Comparison of ENCODE assay signal across 7 cellular contexts in genomic region chr1:39509360-39510009, GRCh38. TPM values are rescaled to one million over a fixed set of nuclear protein-coding genes. Genes with fewer than 3 reads are reported as not detected.
DNase-seq lines count a peak whose midpoint lies in the region; ATAC-seq and TF ChIP-seq lines count a peak whose summit lies in the region.

No MANE protein-coding gene starts in this region.

- H3K27ac ChIP-seq in PC-3 (ENCODE audit: low read length), result no peak overlapping the region

- H3K9me2 ChIP-seq in PC-3 (replicated peaks; ENCODE audit: low read length), result no peaks in the 10 kb centered on the region

- POLR2A ChIA-PET in naive thymus-derived CD8-positive, alpha-beta T cell (lab: Charles Lee), result no interaction called here
- POLR2A ChIA-PET in PC-3 (lab: Charles Lee; ENCODE audit: unreplicated experiment), result no interaction called here

- H3K4me3 ChIP-seq in PC-3 (ENCODE audit: low read length), result no peak overlapping the region

- no peak overlapping the region for H2AFZ ChIP-seq in PC-3 (ENCODE audit: low read length)

- H3K36me3 ChIP-seq in PC-3 (ENCODE audit: low read depth, low read length), result no peaks in the 10 kb centered on the region

- H3K27me3 Mint-ChIP-seq in activated T-helper 17 cell treated with anti-CD3 and anti-CD28 coated beads, Interleukin-2, amount 50 U/mL, for 72 hours, result no peaks in the 10 kb centered on the region
- no peaks in the 10 kb centered on the region for H3K27me3 Mint-ChIP-seq in naive thymus-derived CD8-positive, alpha-beta T cell

- H3K4me3 Mint-ChIP-seq in activated T-helper 17 cell treated with anti-CD3 and anti-CD28 coated beads, Interleukin-2, amount 50 U/mL, for 72 hours, result peak overlapping the region; percentile 67
- H3K4me3 Mint-ChIP-seq in naive thymus-derived CD8-positive, alpha-beta T cell, result peak overlapping the region in 9 of 10 donors; percentile 33 to 79 (median 60)

- no peak overlapping the region for H3K9ac ChIP-seq in PC-3 (ENCODE audit: low read length)

- no TSS peak for BruUV-seq in PC-3 (replicated peaks; lab: Mats Ljungman, UMichigan)

- H3K9me3 ChIP-seq in PC-3 (ENCODE audit: low read length), result no peaks in the 10 kb centered on the region

- H3K4me2 ChIP-seq in PC-3 (ENCODE audit: low read length), result no peak overlapping the region

- no peaks in the 10 kb centered on the region for H4K20me1 ChIP-seq in PC-3 (ENCODE audit: low read length)

- ATAC-seq in GM19043 (IDR thresholded peaks at IDR 0.05; ENCODE audit: low read depth, unreplicated experiment) (peak; percentile 53), HG02885 (IDR thresholded peaks at IDR 0.05; ENCODE audit: poor library complexity, unreplicated experiment) (peak; percentile 65), GM21528 (IDR thresholded peaks at IDR 0.05; ENCODE audit: low FRiP score, unreplicated experiment) (no peak), PC-3 (no peak)
- ATAC-seq in activated T-helper 17 cell treated with anti-CD3 and anti-CD28 coated beads, Interleukin-2, amount 50 U/mL, for 72 hours (replicated peaks), result peak; percentile 64
- ATAC-seq in naive thymus-derived CD8-positive, alpha-beta T cell, result peak; percentile 46 to 47

- intact Hi-C loops in PC-3 (cut with micrococcal nuclease), result no loop called here

- H3F3A ChIP-seq in PC-3 (ENCODE audit: low read length, unreplicated experiment), result no peaks in the 10 kb centered on the region

- peak overlapping the region; percentile 67 for H3K27ac Mint-ChIP-seq in activated T-helper 17 cell treated with anti-CD3 and anti-CD28 coated beads, Interleukin-2, amount 50 U/mL, for 72 hours
- H3K27ac Mint-ChIP-seq in naive thymus-derived CD8-positive, alpha-beta T cell, result peak overlapping the region in 7 of 10 donors; percentile 21 to 82 (median 80)

- CTCF ChIA-PET in PC-3 (lab: Charles Lee), result no interaction called here

- no peak for TF ChIP-seq CTCF in PC-3 (conservative IDR thresholded peaks at IDR 0.05; ENCODE audit: low read depth, low read length)

- H3K79me2 ChIP-seq in PC-3 (ENCODE audit: low read length), result no peaks in the 10 kb centered on the region

- DNase-seq in naive thymus-derived CD8-positive, alpha-beta T cell, result no peak
- DNase-seq in KG1 (lab: John Stamatoyannopoulos, UW) (no peak), PC-3 (no peak)

- H3K9me3 Mint-ChIP-seq in activated T-helper 17 cell treated with anti-CD3 and anti-CD28 coated beads, Interleukin-2, amount 50 U/mL, for 72 hours, result no peaks in the 10 kb centered on the region
- no peaks in the 10 kb centered on the region for H3K9me3 Mint-ChIP-seq in naive thymus-derived CD8-positive, alpha-beta T cell

- no peaks in the 10 kb centered on the region for H3K27me3 ChIP-seq in PC-3 (ENCODE audit: low read length)

- H3K36me3 Mint-ChIP-seq in activated T-helper 17 cell treated with anti-CD3 and anti-CD28 coated beads, Interleukin-2, amount 50 U/mL, for 72 hours (ENCODE audit: low read depth), result no peaks in the 10 kb centered on the region
- no peaks in the 10 kb centered on the region for H3K36me3 Mint-ChIP-seq in naive thymus-derived CD8-positive, alpha-beta T cell

- H3K4me1 Mint-ChIP-seq in activated T-helper 17 cell treated with anti-CD3 and anti-CD28 coated beads, Interleukin-2, amount 50 U/mL, for 72 hours, result peaks cover 5% of the 10 kb centered on the region
- H3K4me1 Mint-ChIP-seq in naive thymus-derived CD8-positive, alpha-beta T cell, result peaks cover 4 to 20% (median 10%) of the 10 kb centered on the region in 4 donors

- no peaks in the 10 kb centered on the region for H3K4me1 ChIP-seq in PC-3 (ENCODE audit: insufficient read depth, low read length)

RNA-seq across cellular contexts. Expression of gene BMP8A, which starts 18.0 kb away (rescaled TPM):
- total RNA-seq in activated T-helper 17 cell treated with anti-CD3 and anti-CD28 coated beads, Interleukin-2, amount 50 U/mL, for 72 hours, result under 1 TPM in 1 of 2 donors, not detected in 1; 0.30 TPM
- total RNA-seq in naive thymus-derived CD8-positive, alpha-beta T cell, result not detected
- not detected for polyA plus RNA-seq in naive thymus-derived CD8-positive, alpha-beta T cell
- 0.11 TPM in 1 of 2 replicates, not detected in the other for total RNA-seq in PC-3 (2014; rRNA removed)

Comparison
In these comparisons a context has a peak if more than half of its experiments do, and no peak if none do; other contexts are left out.
1. ATAC-seq: peak in GM19043 (single experiment), HG02885 (single experiment), activated T-helper 17 cell treated with anti-CD3 and anti-CD28 coated beads, Interleukin-2, amount 50 U/mL, for 72 hours (single experiment) and naive thymus-derived CD8-positive, alpha-beta T cell (2 of 2); none in GM21528 (single experiment) and PC-3 (single experiment).